16 cellular contexts compared by ENCODE assay signal in genomic region chr6:42440027-42440426, GRCh38. TPM values are rescaled to one million over a fixed set of nuclear protein-coding genes. Genes with fewer than 3 reads are reported as not detected.
DNase-seq lines count a peak whose midpoint lies in the region; ATAC-seq, FAIRE-seq and TF ChIP-seq lines count a peak whose summit lies in the region.
"Had no signal": no experiment of that assay in that cellular context is flagged by ENCODE, and none has a peak within 500 bp of the region (broad histone marks: within the 10 kb centered on the region; RNA-seq: fewer than 3 reads in every experiment).

No MANE protein-coding gene starts in this region.

- H2BK120ac ChIP-seq in IMR-90 (ENCODE audit: low read depth, low read length) (peak overlapping the region; percentile 82), mesendoderm (ENCODE audit: low read depth, low read length) (no peak overlapping the region)

- H3K4me2 ChIP-seq in IMR-90 (ENCODE audit: low read depth, low read length) (peak overlapping the region; percentile 11; the same call in 1 of the 2 replicates), astrocyte (ENCODE audit: low read length) (no peak overlapping the region), mesendoderm (ENCODE audit: low read length) (no peak overlapping the region)

- ATAC-seq in IMR-90 (ENCODE audit: low read depth) (peak; percentile 24), GM21825 (IDR thresholded peaks at IDR 0.05; ENCODE audit: unreplicated experiment) (no peak), SK-N-SH treated with all-trans-retinoic acid at 6 μM for 48 hours (no peak)

- peak overlapping the region; percentile 82 for H3K27ac Mint-ChIP-seq in astrocyte (ENCODE audit: unreplicated experiment)

- H2BK15ac ChIP-seq in IMR-90 (ENCODE audit: low read depth, low read length) (peak overlapping the region; percentile 2; the same call in 1 of the 3 replicates), mesendoderm (replicated peaks; ENCODE audit: low read depth) (no peak overlapping the region)

- in situ Hi-C loops in IMR-90 (cut with MboI; ENCODE audit: low sequenced_read_pairs) (no loop called here), GM13977 (cut with MboI; ENCODE audit: low pct_unique_long_range_greater_than_20kb, low sequenced_read_pairs, unreplicated experiment) (no loop called here)

- no peaks in the 10 kb centered on the region for H3K27me3 ChIP-seq in IMR-90 (ENCODE audit: control insufficient read depth, insufficient read depth, low read length)
- no peaks in the 10 kb centered on the region for H3K27me3 ChIP-seq in astrocyte (ENCODE audit: insufficient read depth, low read length)
- H3K27me3 ChIP-seq in mesendoderm (ENCODE audit: insufficient read depth, low read length, poor library complexity), result no peaks in the 10 kb centered on the region
- no peaks in the 10 kb centered on the region for H3K27me3 ChIP-seq in thyroid gland

- no TSS peak for BruUV-seq in IMR-90 (replicated peaks; lab: Mats Ljungman, UMichigan)

- H3K56ac ChIP-seq in IMR-90 (ENCODE audit: extremely low read depth, insufficient read depth, low read length) (no peak overlapping the region), mesendoderm (ENCODE audit: low read length) (no peak overlapping the region)

- dilution Hi-C loops in IMR-90 (cut with HindIII; ENCODE audit: low sequenced_read_pairs, unreplicated experiment), result no loop called here

- H3K4ac ChIP-seq in IMR-90 (ENCODE audit: low read depth, low read length) (peak overlapping the region; percentile 42), mesendoderm (ENCODE audit: low read depth, low read length) (no peak overlapping the region)

- H3K4me1 Mint-ChIP-seq in astrocyte (ENCODE audit: low read depth, unreplicated experiment), result peaks cover 45% of the 10 kb centered on the region

- no peak overlapping the region for H2AK9ac ChIP-seq in IMR-90 (replicated peaks; ENCODE audit: low read depth, low read length, poor library complexity)

- intact Hi-C loops in IMR-90 (cut with micrococcal nuclease), result loop anchor here (10.0 kb wide), 1 partner anchor 85 kb away; no protein-coding TSS in a partner anchor
- intact Hi-C loops in thyroid gland (cut with DNase I), result no loop called here

- H4K91ac ChIP-seq in IMR-90 (ENCODE audit: insufficient read depth, low read depth, low read length), result peak overlapping the region; percentile 73

- peak overlapping the region; percentile 41 for H2BK5ac ChIP-seq in IMR-90 (ENCODE audit: low read depth, low read length, poor library complexity, severe bottlenecking)
- no peak overlapping the region for H2BK5ac ChIP-seq in mesendoderm (ENCODE audit: low read length)

- peak overlapping the region; percentile 81; the same call in 1 of the 2 replicates for H3K27ac ChIP-seq in IMR-90 (ENCODE audit: insufficient read depth, low read length)
- no peak overlapping the region for H3K27ac ChIP-seq in astrocyte (ENCODE audit: low read depth, low read length)
- no peak overlapping the region for H3K27ac ChIP-seq in mesendoderm (ENCODE audit: low read depth, low read length)
- no peak overlapping the region for H3K27ac ChIP-seq in thyroid gland

- H3K4me1 ChIP-seq in IMR-90 (ENCODE audit: control insufficient read depth, insufficient read depth, low read length) (peaks cover 44% of the 10 kb centered on the region), astrocyte (ENCODE audit: insufficient read depth, low read length) (peaks cover 17% of the 10 kb centered on the region), mesendoderm (ENCODE audit: control insufficient read depth, low read depth, low read length) (peaks cover 28% of the 10 kb centered on the region), thyroid gland (peaks cover 0 to 6% of the 10 kb centered on the region in 2 donors)

- CTCF ChIA-PET in IMR-90 (lab: Yijun Ruan, JAX), result no interaction called here

- TF ChIP-seq POLR2A in IMR-90 (IDR thresholded peaks at IDR 0.05; ENCODE audit: low read depth, low read length), result no peak
- no peak for TF ChIP-seq POLR2A in thyroid gland (IDR thresholded peaks at IDR 0.05)

- H4K5ac ChIP-seq in IMR-90 (ENCODE audit: low read depth, low read length), result peak overlapping the region; percentile 77
- H4K5ac ChIP-seq in mesendoderm (ENCODE audit: low read length), result no peak overlapping the region

- POLR2A ChIA-PET in IMR-90 (lab: Charles Lee; ENCODE audit: unreplicated experiment), result interaction anchor here (0.6 kb wide), 1 partner anchor 124 kb away, joined by 4 read pairs; the partner anchor contains the start of gene UBR2

- H2AK5ac ChIP-seq in IMR-90 (ENCODE audit: low read depth, low read length) (peak overlapping the region; percentile 31; the same call in 1 of the 2 replicates), mesendoderm (ENCODE audit: low read length) (no peak overlapping the region)

- DNase-seq in IMR-90, result peak; percentile 26
- DNase-seq in astrocyte (ENCODE audit: low read depth), result no peak
- no peak for DNase-seq in mesendoderm
- DNase-seq in thyroid gland, result peak; percentile 3 to 9
- DNase-seq in HUDEP-2 (lab: John Stamatoyannopoulos, UW; ENCODE audit: unreplicated experiment in 76 of 76), result no peak
- DNase-seq in GM13977 (ENCODE audit: low spot score), result no peak
- DNase-seq: activated effector memory CD4-positive, alpha-beta T cell treated with anti-CD3 and anti-CD28 coated beads, Interleukin-2, amount 50 U/mL, for 16 hours; dermis blood vessel endothelial cell; HCEC 1CT; KG1; NCI-H1417; NCI-H345; nucleus accumbens; stimulated activated naive CD4-positive, alpha-beta T cell treated with Interleukin-2 at 50 U/mL for 16 hours had no signal

- WGBS in IMR-90 (ENCODE audit: extremely low coverage in 2 of 2, insufficient read length in 1 of 2), 2 experiments, result 0% methylated on average over 1 of the region's 6 CpGs; no CpG with 5 or more reads in 1 of the 2 experiments
- WGBS in mesendoderm (ENCODE audit: extremely low coverage, insufficient coverage, low lambda C conversion rate), result no CpG with 5 or more reads among the region's 6 CpGs
- WGBS in thyroid gland, 2 donors, result 68 to 75% methylated on average over 6 of the region's 6 CpGs

- H3K4me3 ChIP-seq in IMR-90 (ENCODE audit: insufficient read depth, low read depth, low read length) (no peak overlapping the region), astrocyte (ENCODE audit: insufficient read depth, low read depth, low read length) (no peak overlapping the region), mesendoderm (ENCODE audit: low read length) (no peak overlapping the region), thyroid gland (replicated peaks in 1 of 3) (no peak overlapping the region)

- peaks cover under 1% of the 10 kb centered on the region for H3K36me3 Mint-ChIP-seq in astrocyte (ENCODE audit: low read depth, unreplicated experiment)

- peaks cover 40% of the 10 kb centered on the region for H3K9me1 ChIP-seq in IMR-90 (ENCODE audit: insufficient read depth, low read length)

- H4K20me1 ChIP-seq in IMR-90 (ENCODE audit: insufficient read depth, low read length) (peaks cover 48% of the 10 kb centered on the region), astrocyte (ENCODE audit: insufficient read depth, low read length) (peaks cover 27% of the 10 kb centered on the region)

- H2BK20ac ChIP-seq in IMR-90 (ENCODE audit: low read depth, low read length), result peak overlapping the region; percentile 46; the same call in 1 of the 2 replicates

- H3K36me3 ChIP-seq in IMR-90 (ENCODE audit: control insufficient read depth, insufficient read depth, low read length), result no peaks in the 10 kb centered on the region
- H3K36me3 ChIP-seq in astrocyte (ENCODE audit: insufficient read depth, low read length), result no peaks in the 10 kb centered on the region
- H3K36me3 ChIP-seq in mesendoderm (ENCODE audit: control insufficient read depth, insufficient read depth, low read length), result no peaks in the 10 kb centered on the region
- H3K36me3 ChIP-seq in thyroid gland, result no peaks in the 10 kb centered on the region

- H4K8ac ChIP-seq in IMR-90 (ENCODE audit: low read depth in 2 of 2, low read length in 2 of 2), result peak overlapping the region in 1 of 2 experiments; percentile 58; a peak in 2 of 4 replicates
- H4K8ac ChIP-seq in mesendoderm (ENCODE audit: low read depth, low read length), result no peak overlapping the region

- H3K79me1 ChIP-seq in IMR-90 (ENCODE audit: low read depth in 1 of 2, low read length in 2 of 2), result peaks cover 45 to 77% of the 10 kb centered on the region in 2 experiments
- H3K79me1 ChIP-seq in mesendoderm (ENCODE audit: low read length), result peaks cover 6% of the 10 kb centered on the region

- H3K9ac ChIP-seq in IMR-90 (ENCODE audit: low read depth, low read length) (no peak overlapping the region), astrocyte (ENCODE audit: low read length) (no peak overlapping the region), mesendoderm (ENCODE audit: low read length) (no peak overlapping the region)

- no peak for TF ChIP-seq RAD21 in IMR-90 (IDR thresholded peaks at IDR 0.05; ENCODE audit: low read length)

- no peak overlapping the region; the same call in 1 of the 2 replicates for H3K14ac ChIP-seq in IMR-90 (replicated peaks; ENCODE audit: low read depth, low read length)

- no peak overlapping the region for H3K4me3 Mint-ChIP-seq in astrocyte (ENCODE audit: unreplicated experiment)

- no peak for FAIRE-seq in astrocyte (lab: Jason Lieb, UNC)

- H3K23ac ChIP-seq in IMR-90 (ENCODE audit: low read depth, low read length) (peak overlapping the region; percentile 46; the same call in 1 of the 2 replicates), mesendoderm (ENCODE audit: low read length) (no peak overlapping the region)

- H3K79me2 ChIP-seq in astrocyte (ENCODE audit: insufficient read depth, low read length) (peaks cover 55% of the 10 kb centered on the region), mesendoderm (ENCODE audit: control insufficient read depth, insufficient read depth, low read length) (peaks cover 12% of the 10 kb centered on the region)

- TF ChIP-seq CTCF in IMR-90 (conservative IDR thresholded peaks at IDR 0.05; ENCODE audit: low read depth, low read length), result no peak
- TF ChIP-seq CTCF in astrocyte (IDR thresholded peaks at IDR 0.05; ENCODE audit: insufficient read depth, low read depth, low read length), result no peak
- no peak for TF ChIP-seq CTCF in thyroid gland (IDR thresholded peaks at IDR 0.05)
- no peak for TF ChIP-seq CTCF in GM13977 (IDR thresholded peaks at IDR 0.05; ENCODE audit: extremely low read depth, insufficient read depth, missing control alignments)

- H2AFZ ChIP-seq in IMR-90 (replicated peaks; ENCODE audit: low read length, poor library complexity) (no peak overlapping the region), astrocyte (ENCODE audit: low read depth, low read length) (no peak overlapping the region)

- H3K18ac ChIP-seq in IMR-90 (ENCODE audit: low read depth, low read length) (peak overlapping the region; percentile 43), mesendoderm (ENCODE audit: low read length) (peak overlapping the region; percentile 71)

- H3K9me3 ChIP-seq in IMR-90 (ENCODE audit: control insufficient read depth, insufficient read depth, low read length) (no peaks in the 10 kb centered on the region), astrocyte (ENCODE audit: insufficient read depth, low read depth, low read length) (no peaks in the 10 kb centered on the region), thyroid gland (no peaks in the 10 kb centered on the region)

- H3K9me3 Mint-ChIP-seq in astrocyte (ENCODE audit: unreplicated experiment), result peaks cover 3% of the 10 kb centered on the region

- H3K27me3 Mint-ChIP-seq in astrocyte (ENCODE audit: low read depth, unreplicated experiment), result no peaks in the 10 kb centered on the region

RNA-seq across cellular contexts. Expression of gene TRERF1, which starts 11.7 kb away (rescaled TPM):
- total RNA-seq in IMR-90 (2012; rRNA removed) (6.3 and 6.7 TPM in 2 replicates), astrocyte (7.7 and 8.6 TPM in 2 replicates), thyroid gland (1 to 10 TPM; 1.6 to 4.1 (median 2.6) TPM)
- polyA plus RNA-seq in IMR-90 (2012; rRNA removed), result 9.9 and 11.1 TPM in 2 replicates
- polyA plus RNA-seq in IMR-90 (2012; cell fraction: cytosol; rRNA removed), result 3.8 and 6.1 TPM in 2 replicates
- polyA plus RNA-seq in IMR-90 (2012; cell fraction: nucleus; rRNA removed; ENCODE audit: low replicate concordance), result 26.9 and 30.3 TPM in 2 replicates
- polyA plus RNA-seq in mesendoderm (2013, experiment 1 of 2), result 4.7 TPM
- 5.2 TPM for polyA plus RNA-seq in mesendoderm (2013, experiment 2 of 2)

Comparison
In these comparisons a context has a peak if more than half of its experiments do, and no peak if none do; other contexts are left out.
1. DNase-seq: peak in IMR-90 (single experiment) and thyroid gland (2 of 2); none in astrocyte (single experiment), mesendoderm (single experiment), HUDEP-2 (0 of 76) and GM13977 (single experiment).